1 cellular context compared by ENCODE assay signal in genomic region chr19:28537079-28537478, GRCh38.
A peak's percentile ranks its signal among the peaks of the same experiment; 100 is the strongest.
TF ChIP-seq lines count a peak whose summit lies in the region.

No MANE protein-coding gene starts in this region.

TF ChIP-seq in K562, 482 proteins besides CTCF, POLR2A, EP300 and RAD21 (continued from another document):
- TF ChIP-seq, protein P1, sequence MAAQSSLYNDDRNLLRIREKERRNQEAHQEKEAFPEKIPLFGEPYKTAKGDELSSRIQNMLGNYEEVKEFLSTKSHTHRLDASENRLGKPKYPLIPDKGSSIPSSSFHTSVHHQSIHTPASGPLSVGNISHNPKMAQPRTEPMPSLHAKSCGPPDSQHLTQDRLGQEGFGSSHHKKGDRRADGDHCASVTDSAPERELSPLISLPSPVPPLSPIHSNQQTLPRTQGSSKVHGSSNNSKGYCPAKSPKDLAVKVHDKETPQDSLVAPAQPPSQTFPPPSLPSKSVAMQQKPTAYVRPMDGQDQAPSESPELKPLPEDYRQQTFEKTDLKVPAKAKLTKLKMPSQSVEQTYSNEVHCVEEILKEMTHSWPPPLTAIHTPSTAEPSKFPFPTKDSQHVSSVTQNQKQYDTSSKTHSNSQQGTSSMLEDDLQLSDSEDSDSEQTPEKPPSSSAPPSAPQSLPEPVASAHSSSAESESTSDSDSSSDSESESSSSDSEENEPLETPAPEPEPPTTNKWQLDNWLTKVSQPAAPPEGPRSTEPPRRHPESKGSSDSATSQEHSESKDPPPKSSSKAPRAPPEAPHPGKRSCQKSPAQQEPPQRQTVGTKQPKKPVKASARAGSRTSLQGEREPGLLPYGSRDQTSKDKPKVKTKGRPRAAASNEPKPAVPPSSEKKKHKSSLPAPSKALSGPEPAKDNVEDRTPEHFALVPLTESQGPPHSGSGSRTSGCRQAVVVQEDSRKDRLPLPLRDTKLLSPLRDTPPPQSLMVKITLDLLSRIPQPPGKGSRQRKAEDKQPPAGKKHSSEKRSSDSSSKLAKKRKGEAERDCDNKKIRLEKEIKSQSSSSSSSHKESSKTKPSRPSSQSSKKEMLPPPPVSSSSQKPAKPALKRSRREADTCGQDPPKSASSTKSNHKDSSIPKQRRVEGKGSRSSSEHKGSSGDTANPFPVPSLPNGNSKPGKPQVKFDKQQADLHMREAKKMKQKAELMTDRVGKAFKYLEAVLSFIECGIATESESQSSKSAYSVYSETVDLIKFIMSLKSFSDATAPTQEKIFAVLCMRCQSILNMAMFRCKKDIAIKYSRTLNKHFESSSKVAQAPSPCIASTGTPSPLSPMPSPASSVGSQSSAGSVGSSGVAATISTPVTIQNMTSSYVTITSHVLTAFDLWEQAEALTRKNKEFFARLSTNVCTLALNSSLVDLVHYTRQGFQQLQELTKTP (IDR thresholded peaks at IDR 0.05; ENCODE audit: low read depth in 1 of 2, partially characterized antibody in 2 of 2): peak; percentile 51 to 67
- TF ChIP-seq GABPB1 (CRISPR knock-in tag; IDR thresholded peaks at IDR 0.05) (no peak), CHD1 (IDR thresholded peaks at IDR 0.05; ENCODE audit: low read length) (no peak), BCL6 (CRISPR knock-in tag; IDR thresholded peaks at IDR 0.05) (no peak), NFE2 (IDR thresholded peaks at IDR 0.05; ENCODE audit: low read depth) (peak; percentile 58), NFATC3 (IDR thresholded peaks at IDR 0.05) (no peak), ZNF778 (CRISPR knock-in tag; IDR thresholded peaks at IDR 0.05) (no peak), DMBX1 (CRISPR knock-in tag; IDR thresholded peaks at IDR 0.05; ENCODE audit: borderline replicate concordance) (no peak), DNMT1 (IDR thresholded peaks at IDR 0.05) (no peak), PHB (CRISPR knock-in tag; IDR thresholded peaks at IDR 0.05) (no peak), E2F6 (IDR thresholded peaks at IDR 0.05; ENCODE audit: borderline replicate concordance in 1 of 2, extremely low read depth in 1 of 2, insufficient read depth in 1 of 2, insufficient read length in 1 of 2, low read depth in 1 of 2, low read length in 1 of 2, poor library complexity in 1 of 2, severe bottlenecking in 1 of 2) (no peak), MAFK (IDR thresholded peaks at IDR 0.05; ENCODE audit: low read length) (no peak), ARID1B (IDR thresholded peaks at IDR 0.05) (0 out of 2 replicates have a peak, but pooled peaks have one; percentile 8), SMARCC2 (IDR thresholded peaks at IDR 0.05; ENCODE audit: low read depth) (no peak)
- TF ChIP-seq, protein P2, sequence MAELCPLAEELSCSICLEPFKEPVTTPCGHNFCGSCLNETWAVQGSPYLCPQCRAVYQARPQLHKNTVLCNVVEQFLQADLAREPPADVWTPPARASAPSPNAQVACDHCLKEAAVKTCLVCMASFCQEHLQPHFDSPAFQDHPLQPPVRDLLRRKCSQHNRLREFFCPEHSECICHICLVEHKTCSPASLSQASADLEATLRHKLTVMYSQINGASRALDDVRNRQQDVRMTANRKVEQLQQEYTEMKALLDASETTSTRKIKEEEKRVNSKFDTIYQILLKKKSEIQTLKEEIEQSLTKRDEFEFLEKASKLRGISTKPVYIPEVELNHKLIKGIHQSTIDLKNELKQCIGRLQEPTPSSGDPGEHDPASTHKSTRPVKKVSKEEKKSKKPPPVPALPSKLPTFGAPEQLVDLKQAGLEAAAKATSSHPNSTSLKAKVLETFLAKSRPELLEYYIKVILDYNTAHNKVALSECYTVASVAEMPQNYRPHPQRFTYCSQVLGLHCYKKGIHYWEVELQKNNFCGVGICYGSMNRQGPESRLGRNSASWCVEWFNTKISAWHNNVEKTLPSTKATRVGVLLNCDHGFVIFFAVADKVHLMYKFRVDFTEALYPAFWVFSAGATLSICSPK (IDR thresholded peaks at IDR 0.05; ENCODE audit: borderline replicate concordance): no peak
- TF ChIP-seq, protein P3, sequence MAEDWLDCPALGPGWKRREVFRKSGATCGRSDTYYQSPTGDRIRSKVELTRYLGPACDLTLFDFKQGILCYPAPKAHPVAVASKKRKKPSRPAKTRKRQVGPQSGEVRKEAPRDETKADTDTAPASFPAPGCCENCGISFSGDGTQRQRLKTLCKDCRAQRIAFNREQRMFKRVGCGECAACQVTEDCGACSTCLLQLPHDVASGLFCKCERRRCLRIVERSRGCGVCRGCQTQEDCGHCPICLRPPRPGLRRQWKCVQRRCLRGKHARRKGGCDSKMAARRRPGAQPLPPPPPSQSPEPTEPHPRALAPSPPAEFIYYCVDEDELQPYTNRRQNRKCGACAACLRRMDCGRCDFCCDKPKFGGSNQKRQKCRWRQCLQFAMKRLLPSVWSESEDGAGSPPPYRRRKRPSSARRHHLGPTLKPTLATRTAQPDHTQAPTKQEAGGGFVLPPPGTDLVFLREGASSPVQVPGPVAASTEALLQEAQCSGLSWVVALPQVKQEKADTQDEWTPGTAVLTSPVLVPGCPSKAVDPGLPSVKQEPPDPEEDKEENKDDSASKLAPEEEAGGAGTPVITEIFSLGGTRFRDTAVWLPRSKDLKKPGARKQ (CRISPR knock-in tag; IDR thresholded peaks at IDR 0.05): no peak
- TF ChIP-seq, protein P4, sequence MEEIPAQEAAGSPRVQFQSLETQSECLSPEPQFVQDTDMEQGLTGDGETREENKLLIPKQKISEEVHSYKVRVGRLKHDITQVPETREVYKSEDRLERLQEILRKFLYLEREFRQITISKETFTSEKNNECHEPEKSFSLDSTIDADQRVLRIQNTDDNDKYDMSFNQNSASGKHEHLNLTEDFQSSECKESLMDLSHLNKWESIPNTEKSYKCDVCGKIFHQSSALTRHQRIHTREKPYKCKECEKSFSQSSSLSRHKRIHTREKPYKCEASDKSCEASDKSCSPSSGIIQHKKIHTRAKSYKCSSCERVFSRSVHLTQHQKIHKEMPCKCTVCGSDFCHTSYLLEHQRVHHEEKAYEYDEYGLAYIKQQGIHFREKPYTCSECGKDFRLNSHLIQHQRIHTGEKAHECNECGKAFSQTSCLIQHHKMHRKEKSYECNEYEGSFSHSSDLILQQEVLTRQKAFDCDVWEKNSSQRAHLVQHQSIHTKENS (CRISPR knock-in tag; IDR thresholded peaks at IDR 0.05): no peak
